Comparison of ENCODE assay signal across 8 cellular contexts in the genomic region with DNA sequence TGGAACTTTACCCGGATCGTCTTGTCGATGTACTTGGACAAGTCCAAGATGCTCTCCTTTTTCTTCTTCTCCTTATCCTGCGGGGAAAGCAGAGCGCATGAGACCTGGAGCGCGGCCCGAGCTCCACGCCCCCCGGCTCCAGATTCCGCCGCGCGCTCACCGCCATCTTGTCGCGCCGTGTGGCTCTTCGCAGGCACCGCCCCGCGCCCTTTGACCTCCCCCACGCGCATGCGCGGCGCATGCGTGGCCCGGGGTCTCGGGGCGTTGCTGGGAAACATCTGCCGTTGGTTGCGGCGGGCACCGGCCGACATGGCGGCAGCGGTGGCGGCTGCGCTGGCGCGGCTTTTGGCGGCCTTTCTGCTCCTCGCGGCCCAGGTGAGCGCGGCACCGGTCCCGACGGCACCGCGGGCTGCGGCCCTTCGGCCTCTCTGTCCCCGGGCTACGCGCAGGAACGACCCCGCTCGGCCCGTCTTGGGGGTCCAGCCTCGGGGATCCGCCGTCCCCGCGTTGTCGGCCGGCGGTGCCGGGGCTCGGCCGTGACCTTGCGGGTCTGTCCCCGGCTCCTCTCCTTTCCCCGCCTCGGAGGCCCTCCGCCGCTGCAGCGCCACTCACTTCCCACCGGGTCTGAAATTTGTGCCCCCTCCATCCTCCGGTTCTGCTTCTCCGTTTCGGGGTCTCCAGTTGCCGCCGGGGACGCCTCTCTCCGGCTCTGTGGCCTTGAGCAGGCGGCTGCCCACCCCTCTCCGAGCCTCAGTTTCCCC. TPM values are rescaled to one million over a fixed set of nuclear protein-coding genes. Genes with fewer than 3 reads are reported as not detected.
DNase-seq lines count a peak whose midpoint lies in the region; ATAC-seq and TF ChIP-seq lines count a peak whose summit lies in the region.

A gene (minus strand): TSS at position 186 of the 761 bp plus-strand sequence. CDS start 20 bp downstream, at position 166.
A gene with protein sequence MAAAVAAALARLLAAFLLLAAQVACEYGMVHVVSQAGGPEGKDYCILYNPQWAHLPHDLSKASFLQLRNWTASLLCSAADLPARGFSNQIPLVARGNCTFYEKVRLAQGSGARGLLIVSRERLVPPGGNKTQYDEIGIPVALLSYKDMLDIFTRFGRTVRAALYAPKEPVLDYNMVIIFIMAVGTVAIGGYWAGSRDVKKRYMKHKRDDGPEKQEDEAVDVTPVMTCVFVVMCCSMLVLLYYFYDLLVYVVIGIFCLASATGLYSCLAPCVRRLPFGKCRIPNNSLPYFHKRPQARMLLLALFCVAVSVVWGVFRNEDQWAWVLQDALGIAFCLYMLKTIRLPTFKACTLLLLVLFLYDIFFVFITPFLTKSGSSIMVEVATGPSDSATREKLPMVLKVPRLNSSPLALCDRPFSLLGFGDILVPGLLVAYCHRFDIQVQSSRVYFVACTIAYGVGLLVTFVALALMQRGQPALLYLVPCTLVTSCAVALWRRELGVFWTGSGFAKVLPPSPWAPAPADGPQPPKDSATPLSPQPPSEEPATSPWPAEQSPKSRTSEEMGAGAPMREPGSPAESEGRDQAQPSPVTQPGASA (plus strand): TSS at position 284 of the 761 bp plus-strand sequence. CDS start 26 bp downstream, at position 310.

- peak within 1 kb of the TSS; percentile 100 for H3K4me2 ChIP-seq in trophoblast cell (ENCODE audit: low read length)

- H3K4me1 ChIP-seq in HEK293 (ENCODE audit: control insufficient read depth, insufficient read depth, low read length) (peaks cover 14% of the 10 kb centered on the region), cardiac muscle cell (ENCODE audit: low read depth) (peaks cover 12% of the 10 kb centered on the region), trophoblast cell (ENCODE audit: control insufficient read depth in 1 of 2, insufficient read depth in 2 of 2, low read length in 2 of 2) (peaks cover 8 to 19% of the 10 kb centered on the region in 2 experiments), tibial artery (peaks cover 0 to 70% (median 37%) of the 10 kb centered on the region in 4 donors)

- peak within 1 kb of the TSS; percentile 80 for H2AFZ ChIP-seq in trophoblast cell (ENCODE audit: insufficient read depth, low read length, poor library complexity)

- peak within 1 kb of the TSS; percentile 98 for H3K4ac ChIP-seq in trophoblast cell (ENCODE audit: low read depth, low read length)

- peak within 1 kb of the TSS; percentile 71 for H3K14ac ChIP-seq in trophoblast cell (ENCODE audit: low read length)

- intact Hi-C loops in tibial artery (cut with DNase I; ENCODE audit: low total_unique reads): loop anchor here (5.0 kb wide), 1 partner anchor 166 kb away; a partner anchor contains a TSS

- peak within 1 kb of the TSS; percentile 99 for H3K27ac Mint-ChIP-seq in activated naive CD8-positive, alpha-beta T cell treated with anti-CD3 and anti-CD28 coated beads, Interleukin-2, amount 50 U/mL, for 24 hours

- H4K8ac ChIP-seq in trophoblast cell (ENCODE audit: low read depth, low read length): peak within 1 kb of the TSS; percentile 82

- peaks cover 10% of the 10 kb centered on the region for H3K79me2 ChIP-seq in trophoblast cell (ENCODE audit: control insufficient read depth, insufficient read depth, low read length, poor library complexity)

- H3K27ac ChIP-seq in HEK293 (ENCODE audit: extremely low read depth, low read depth, low read length) (peak within 1 kb of the TSS; percentile 90), cardiac muscle cell (peak within 1 kb of the TSS; percentile 74), trophoblast cell (ENCODE audit: low read depth, low read length) (peak within 1 kb of the TSS; percentile 55), tibial artery (peak within 1 kb of the TSS; percentile 62 to 65)

- no peaks in the 10 kb centered on the region for H3K9me3 Mint-ChIP-seq in activated naive CD8-positive, alpha-beta T cell treated with anti-CD3 and anti-CD28 coated beads, Interleukin-2, amount 50 U/mL, for 24 hours

- H3K36me3 ChIP-seq in HEK293 (ENCODE audit: control insufficient read depth in 2 of 2, insufficient read depth in 1 of 2, low read length in 2 of 2) (peaks cover 1 to 28% of the 10 kb centered on the region in 2 experiments; a peak in 2 of 3 replicates), cardiac muscle cell (peaks cover 5% of the 10 kb centered on the region), trophoblast cell (ENCODE audit: control insufficient read depth in 1 of 2, insufficient read depth in 2 of 2, low read length in 2 of 2) (peaks cover 24% of the 10 kb centered on the region in 2 experiments), tibial artery (peaks cover 0 to 27% (median 20%) of the 10 kb centered on the region in 3 donors)

- H3K4me3 ChIP-seq in HEK293 (ENCODE audit: low read depth, low read length): peak within 1 kb of the TSS; percentile 92
- peak within 1 kb of the TSS; percentile 86 for H3K4me3 ChIP-seq in cardiac muscle cell
- H3K4me3 ChIP-seq in trophoblast cell (ENCODE audit: low read depth, low read length): peak within 1 kb of the TSS; percentile 99
- peak within 1 kb of the TSS; percentile 66 to 76 for H3K4me3 ChIP-seq in tibial artery

- peak; percentile 53 for ATAC-seq in activated naive CD8-positive, alpha-beta T cell treated with anti-CD3 and anti-CD28 coated beads, Interleukin-2, amount 50 U/mL, for 24 hours

- H3K4me1 Mint-ChIP-seq in activated naive CD8-positive, alpha-beta T cell treated with anti-CD3 and anti-CD28 coated beads, Interleukin-2, amount 50 U/mL, for 24 hours: peaks cover 75% of the 10 kb centered on the region

- H3K27me3 Mint-ChIP-seq in activated naive CD8-positive, alpha-beta T cell treated with anti-CD3 and anti-CD28 coated beads, Interleukin-2, amount 50 U/mL, for 24 hours: no peaks in the 10 kb centered on the region

- H4K91ac ChIP-seq in trophoblast cell (ENCODE audit: low read depth, low read length): peak within 1 kb of the TSS; percentile 81

- H3K23ac ChIP-seq in trophoblast cell (ENCODE audit: low read length): no peak within 1 kb of the TSS

- H2AK5ac ChIP-seq in trophoblast cell (ENCODE audit: low read length): peak within 1 kb of the TSS; percentile 82

- peaks cover 8% of the 10 kb centered on the region for H3K79me1 ChIP-seq in trophoblast cell (ENCODE audit: low read length)

- H2BK5ac ChIP-seq in trophoblast cell (ENCODE audit: low read depth, low read length, poor library complexity): peak within 1 kb of the TSS; percentile 13

- H3K36me3 Mint-ChIP-seq in activated naive CD8-positive, alpha-beta T cell treated with anti-CD3 and anti-CD28 coated beads, Interleukin-2, amount 50 U/mL, for 24 hours (ENCODE audit: low read depth): peaks cover 22% of the 10 kb centered on the region

- H2BK120ac ChIP-seq in trophoblast cell (ENCODE audit: insufficient read depth, low read length, poor library complexity): peak within 1 kb of the TSS; percentile 77

- TF ChIP-seq CTCF in HEK293 (tag by site-specific recombination; IDR thresholded peaks at IDR 0.05) (no peak), cardiac muscle cell (IDR thresholded peaks at IDR 0.05; ENCODE audit: low read depth, low read length) (no peak), tibial artery (IDR thresholded peaks at IDR 0.05) (no peak)

- H2BK12ac ChIP-seq in trophoblast cell (ENCODE audit: low read length): no peak within 1 kb of the TSS

- H3K9me3 ChIP-seq in HEK293 (ENCODE audit: control insufficient read depth, insufficient read depth, low read depth, low read length) (no peaks in the 10 kb centered on the region), cardiac muscle cell (ENCODE audit: low read depth) (no peaks in the 10 kb centered on the region), trophoblast cell (ENCODE audit: insufficient read depth, low read depth, low read length) (no peaks in the 10 kb centered on the region), tibial artery (no peaks in the 10 kb centered on the region)

- POLR2A ChIA-PET in HEK293 (lab: Yijun Ruan, JAX): interaction anchor here (0.7 to 1.7 kb wide), 9 partner anchors 10 to 147 kb away, joined by 3 to 6 read pairs (median 4); a partner anchor contains a TSS

- H3K27me3 ChIP-seq in cardiac muscle cell: no peaks in the 10 kb centered on the region
- H3K27me3 ChIP-seq in trophoblast cell (ENCODE audit: insufficient read depth, low read length): no peaks in the 10 kb centered on the region
- no peaks in the 10 kb centered on the region for H3K27me3 ChIP-seq in tibial artery

- peak within 1 kb of the TSS; percentile 99 for H3K4me3 Mint-ChIP-seq in activated naive CD8-positive, alpha-beta T cell treated with anti-CD3 and anti-CD28 coated beads, Interleukin-2, amount 50 U/mL, for 24 hours

- peak within 1 kb of the TSS; percentile 72 for H3K18ac ChIP-seq in trophoblast cell (ENCODE audit: low read length)

- CTCF ChIA-PET in HEK293 (lab: Yijun Ruan, JAX): interaction anchor here (1.7 kb wide), 1 partner anchor 54 kb away, joined by 4 read pairs; no protein-coding TSS in a partner anchor

- peak; percentile 88 for DNase-seq in EL
- peak; percentile 91 for DNase-seq in NCI-H1105 (lab: John Stamatoyannopoulos, UW)
- peak; percentile 90 for DNase-seq in T follicular helper cell (ENCODE audit: low read depth)
- DNase-seq in activated naive CD8-positive, alpha-beta T cell treated with anti-CD3 and anti-CD28 coated beads, Interleukin-2, amount 50 U/mL, for 24 hours: peak; percentile 95
- peak; percentile 91 to 93 for DNase-seq in cardiac muscle cell (ENCODE audit: low read depth in 1 of 2, low spot score in 1 of 2)
- peak; percentile 90 to 97 for DNase-seq in trophoblast cell
- peak; percentile 88 to 95 for DNase-seq in tibial artery

- WGBS in trophoblast cell (ENCODE audit: extremely low coverage, insufficient coverage, insufficient read length): no CpG with 5 or more reads among the region's 89 CpGs

- peak within 1 kb of the TSS; percentile 97 for H3K9ac ChIP-seq in trophoblast cell (ENCODE audit: low read length)

- peak within 1 kb of the TSS; percentile 63 for H4K12ac ChIP-seq in trophoblast cell (ENCODE audit: low read depth, low read length)

TF ChIP-seq in HEK293, 187 proteins besides CTCF, POLR2A, EP300 and RAD21 (continues in another document):
- peak; percentile 73 for TF ChIP-seq SP2 (tag by site-specific recombination; IDR thresholded peaks at IDR 0.05)
- no peak for TF ChIP-seq ZSCAN23 (tag by site-specific recombination; IDR thresholded peaks at IDR 0.05)
- TF ChIP-seq ZNF792 (tag by site-specific recombination; IDR thresholded peaks at IDR 0.05): no peak
- TF ChIP-seq, protein P1, sequence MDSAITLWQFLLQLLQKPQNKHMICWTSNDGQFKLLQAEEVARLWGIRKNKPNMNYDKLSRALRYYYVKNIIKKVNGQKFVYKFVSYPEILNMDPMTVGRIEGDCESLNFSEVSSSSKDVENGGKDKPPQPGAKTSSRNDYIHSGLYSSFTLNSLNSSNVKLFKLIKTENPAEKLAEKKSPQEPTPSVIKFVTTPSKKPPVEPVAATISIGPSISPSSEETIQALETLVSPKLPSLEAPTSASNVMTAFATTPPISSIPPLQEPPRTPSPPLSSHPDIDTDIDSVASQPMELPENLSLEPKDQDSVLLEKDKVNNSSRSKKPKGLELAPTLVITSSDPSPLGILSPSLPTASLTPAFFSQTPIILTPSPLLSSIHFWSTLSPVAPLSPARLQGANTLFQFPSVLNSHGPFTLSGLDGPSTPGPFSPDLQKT (IDR thresholded peaks at IDR 0.05; ENCODE audit: borderline replicate concordance, low read depth, low read length): no peak

RNA-seq across cellular contexts. Expression of the first gene that starts in this region (rescaled TPM):
- total RNA-seq in cardiac muscle cell: 231 and 424 TPM in 2 replicates
- polyA plus RNA-seq in cardiac muscle cell: 157 and 176 TPM in 2 replicates
- polyA plus RNA-seq in trophoblast cell (2013): 193 and 208 TPM in 2 replicates

RNA-seq across cellular contexts. Expression of the second gene that starts in this region (rescaled TPM):
- 95.3 and 132 TPM in 2 replicates for total RNA-seq in cardiac muscle cell
- polyA plus RNA-seq in cardiac muscle cell: 90.4 and 90.9 TPM in 2 replicates
- polyA plus RNA-seq in trophoblast cell (2013): 27.5 and 28.8 TPM in 2 replicates

Comparison
In these comparisons a context has a peak if more than half of its experiments do, and no peak if none do; other contexts are left out.
1. Peak in every context shown above with its lines: DNase-seq, ATAC-seq, H3K4me3 ChIP-seq and H3K27ac ChIP-seq.